Comparison of ENCODE assay signal across 8 cellular contexts in the genomic region with DNA sequence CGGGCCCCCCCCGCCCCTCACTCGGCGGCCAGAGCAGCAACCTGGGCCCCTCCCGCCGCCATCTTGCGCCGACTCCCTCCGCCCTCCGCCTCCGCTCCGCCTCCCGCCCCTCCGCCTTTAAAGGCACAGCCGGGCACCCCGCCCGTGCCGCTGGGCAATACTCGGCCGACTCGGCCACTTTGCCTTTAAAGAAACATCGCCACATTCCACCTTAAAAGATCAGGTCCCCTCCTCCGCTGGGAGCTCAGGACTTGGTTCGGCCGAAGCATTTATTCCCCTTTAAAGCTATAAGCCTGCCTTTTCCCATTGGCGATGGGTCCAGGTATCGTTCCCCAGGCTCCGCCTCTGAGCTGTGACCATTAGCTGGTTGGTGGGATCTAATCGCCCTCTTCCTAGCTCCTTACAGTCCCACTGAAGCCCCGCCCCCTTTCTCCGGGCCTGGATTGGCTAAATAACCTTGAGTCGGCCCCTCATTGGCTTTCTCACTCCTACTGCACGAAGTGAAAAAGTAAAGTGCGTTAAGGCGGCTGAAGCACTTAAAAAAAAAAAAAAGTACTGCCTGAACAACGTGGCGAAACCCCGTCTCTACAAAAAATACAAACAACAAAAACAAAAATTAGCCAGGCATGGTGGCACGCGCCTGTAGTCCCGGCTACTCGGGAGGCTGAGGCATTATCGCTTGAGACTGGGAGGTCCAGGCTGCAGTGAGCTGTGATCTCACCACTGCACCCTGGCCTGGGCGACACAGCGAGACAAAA. TPM values are rescaled to one million over a fixed set of nuclear protein-coding genes. Genes with fewer than 3 reads are reported as not detected.
A peak's percentile ranks its signal among the peaks of the same experiment; 100 is the strongest.
DNase-seq lines count a peak whose midpoint lies in the region; ATAC-seq and TF ChIP-seq lines count a peak whose summit lies in the region.

A gene with protein sequence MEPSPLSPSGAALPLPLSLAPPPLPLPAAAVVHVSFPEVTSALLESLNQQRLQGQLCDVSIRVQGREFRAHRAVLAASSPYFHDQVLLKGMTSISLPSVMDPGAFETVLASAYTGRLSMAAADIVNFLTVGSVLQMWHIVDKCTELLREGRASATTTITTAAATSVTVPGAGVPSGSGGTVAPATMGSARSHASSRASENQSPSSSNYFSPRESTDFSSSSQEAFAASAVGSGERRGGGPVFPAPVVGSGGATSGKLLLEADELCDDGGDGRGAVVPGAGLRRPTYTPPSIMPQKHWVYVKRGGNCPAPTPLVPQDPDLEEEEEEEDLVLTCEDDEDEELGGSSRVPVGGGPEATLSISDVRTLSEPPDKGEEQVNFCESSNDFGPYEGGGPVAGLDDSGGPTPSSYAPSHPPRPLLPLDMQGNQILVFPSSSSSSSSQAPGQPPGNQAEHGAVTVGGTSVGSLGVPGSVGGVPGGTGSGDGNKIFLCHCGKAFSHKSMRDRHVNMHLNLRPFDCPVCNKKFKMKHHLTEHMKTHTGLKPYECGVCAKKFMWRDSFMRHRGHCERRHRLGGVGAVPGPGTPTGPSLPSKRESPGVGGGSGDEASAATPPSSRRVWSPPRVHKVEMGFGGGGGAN (minus strand): TSS at position 77 of the 758 bp plus-strand sequence. CDS start 828 bp downstream, outside the sequence.

- no peaks in the 10 kb centered on the region for H3K9me3 ChIP-seq in ascending aorta
- H3K9me3 ChIP-seq in right cardiac atrium (ENCODE audit: control insufficient read depth, low read length), result no peaks in the 10 kb centered on the region
- no peaks in the 10 kb centered on the region for H3K9me3 ChIP-seq in aorta (ENCODE audit: control insufficient read depth, low read length)

- ATAC-seq in HG02885 (IDR thresholded peaks at IDR 0.05; ENCODE audit: poor library complexity, unreplicated experiment) (peak; percentile 56), right cardiac atrium (peak; percentile 79 to 85), aorta (ENCODE audit: low FRiP score) (peak; percentile 87)

- WGBS in right cardiac atrium, result 2% methylated on average over 45 of the region's 45 CpGs
- 1% methylated on average over 45 of the region's 45 CpGs for WGBS in aorta, 2 donors

- in situ Hi-C loops in GM13976 (cut with MboI; ENCODE audit: low sequenced_read_pairs, unreplicated experiment), result no loop called here

- H3K4me3 ChIP-seq in ascending aorta (peak within 1 kb of the TSS; percentile 59 to 64), right cardiac atrium (ENCODE audit: low read length) (peak within 1 kb of the TSS; percentile 88), aorta (ENCODE audit: low read length in 2 of 2) (peak within 1 kb of the TSS in 1 of 2 donors; percentile 45)

- H3K36me3 ChIP-seq in ascending aorta, result peaks cover 17 to 28% of the 10 kb centered on the region in 2 donors
- peaks cover 0 to 2% of the 10 kb centered on the region in 2 donors for H3K36me3 ChIP-seq in aorta (ENCODE audit: control insufficient read depth in 1 of 2, insufficient read depth in 2 of 2, low read length in 1 of 2)

- H3K4me1 ChIP-seq in ascending aorta (peaks cover 20 to 49% of the 10 kb centered on the region in 2 donors), right cardiac atrium (ENCODE audit: control insufficient read depth, insufficient read depth, low read length) (peaks cover 19% of the 10 kb centered on the region), aorta (ENCODE audit: control insufficient read depth in 1 of 2, insufficient read depth in 2 of 2, low read length in 2 of 2) (peaks cover 0 to 4% of the 10 kb centered on the region in 2 donors)

- TF ChIP-seq CTCF in GM13976 (IDR thresholded peaks at IDR 0.05; ENCODE audit: borderline replicate concordance, control extremely low read depth, extremely low read depth, insufficient read depth, missing control alignments) (no peak), ascending aorta (IDR thresholded peaks at IDR 0.05) (no peak)

- peak within 1 kb of the TSS; percentile 75 to 93 for H3K27ac ChIP-seq in ascending aorta
- H3K27ac ChIP-seq in right cardiac atrium (ENCODE audit: low read length), result peak within 1 kb of the TSS; percentile 94
- peak within 1 kb of the TSS in 1 of 2 donors; percentile 67 for H3K27ac ChIP-seq in aorta (ENCODE audit: low read depth in 1 of 2, low read length in 2 of 2)

- peak; percentile 90 for DNase-seq in GM13976 (ENCODE audit: low spot score)
- peak; percentile 92 for DNase-seq in NCI-H187 treated with DMSO at 0.1 percent for 48 hours (lab: John Stamatoyannopoulos, UW)
- peak; percentile 99 to 100 for DNase-seq in ascending aorta (ENCODE audit: low spot score in 2 of 2)
- DNase-seq in right cardiac atrium, result peak; percentile 99 to 100 (median 99)
- peak; percentile 98 for DNase-seq in putamen (ENCODE audit: low spot score)
- DNase-seq in aorta, result peak; percentile 99 to 100

- intact Hi-C loops in T-helper 2 cell treated with Interferon-gamma antibody and Interleukin-4, amounts not matched to agents 100 ng/mL and 5 ng/mL, for 36 hours (cut with micrococcal nuclease), result loop anchor here (1.0 to 10.0 kb wide), 6 partner anchors 27 to 463 kb away; partner anchors contain the start of genes CUTA, KIFC1, PSMB9 and TAP1
- intact Hi-C loops in ascending aorta (cut with DNase I), result loop anchor here (1.0 to 10.0 kb wide), 3 partner anchors 19 to 1653 kb away; partner anchors contain the start of genes C6orf47, CSNK2B, GPANK1 and HSD17B8
- intact Hi-C loops in right cardiac atrium (cut with DNase I), result no loop called here
- intact Hi-C loops in aorta (cut with DNase I), result loop anchor here in 1 of 2 donors (2.0 kb wide), 1 partner anchor 345 kb away; no protein-coding TSS in a partner anchor

- no peaks in the 10 kb centered on the region for H3K27me3 ChIP-seq in ascending aorta
- H3K27me3 ChIP-seq in right cardiac atrium (ENCODE audit: control insufficient read depth, insufficient read depth), result no peaks in the 10 kb centered on the region
- H3K27me3 ChIP-seq in aorta (ENCODE audit: control insufficient read depth in 1 of 2, insufficient read depth in 2 of 2, low read length in 1 of 2), result no peaks in the 10 kb centered on the region

RNA-seq across cellular contexts. Expression of the gene that starts here (rescaled TPM):
- total RNA-seq in T-helper 2 cell treated with Interferon-gamma antibody and Interleukin-4, amounts not matched to agents 100 ng/mL and 5 ng/mL, for 36 hours, result 11.6 and 12.9 TPM in 2 replicates
- total RNA-seq in ascending aorta (35.5 TPM), right cardiac atrium (10 to 100 TPM; 12.7 to 18.2 (median 15.5) TPM), aorta (10 to 100 TPM; 21.3 TPM)
- polyA plus RNA-seq in right cardiac atrium (12.5 TPM), aorta (10 to 100 TPM in 1 of 2 donors, 1 to 10 TPM in 1; 6.4 to 15.1 TPM)

Comparison
In these comparisons a context has a peak if more than half of its experiments do, and no peak if none do; other contexts are left out.
1. intact Hi-C loops: an anchor here in T-helper 2 cell treated with Interferon-gamma antibody and Interleukin-4, amounts not matched to agents 100 ng/mL and 5 ng/mL, for 36 hours (1.0 to 10.0 kb wide) and ascending aorta (1.0 to 10.0 kb wide); none called in right cardiac atrium.